In the genomic region with DNA sequence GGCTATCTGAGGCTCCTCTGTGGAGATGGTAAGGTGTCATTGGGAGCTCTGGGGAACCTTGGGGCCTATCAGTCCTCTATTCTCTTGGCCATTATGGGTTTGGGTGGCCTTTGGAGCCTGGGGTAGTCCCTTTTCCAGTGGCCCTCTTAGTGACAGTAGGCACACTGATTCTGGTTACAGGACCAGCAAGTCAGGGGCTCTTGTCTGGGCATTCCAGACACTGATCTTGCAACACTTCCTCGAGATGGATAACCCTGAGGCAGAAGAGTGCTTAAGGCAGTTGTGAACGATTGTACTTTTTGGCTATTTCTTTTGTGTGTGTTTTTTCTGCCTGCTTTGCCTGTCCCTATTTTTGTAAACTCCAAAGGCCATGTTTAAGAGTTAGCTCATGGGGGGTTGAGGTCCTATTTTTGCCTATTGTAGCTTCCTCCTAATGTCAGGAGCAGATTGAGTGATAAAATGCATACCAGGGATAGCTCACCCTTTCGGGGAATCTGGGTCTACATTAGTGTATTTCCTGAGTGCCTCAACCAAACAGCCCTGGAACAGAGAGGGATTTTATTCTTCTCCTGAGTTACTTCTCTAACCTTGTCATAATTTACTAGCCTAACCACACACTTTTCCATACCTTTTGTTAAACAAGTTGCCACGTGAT, we compare ENCODE assay signal across 2 cellular contexts.
TF ChIP-seq lines count a peak whose summit lies in the region.

No MANE protein-coding gene starts in this region.

TF ChIP-seq in SK-N-SH, 30 proteins besides CTCF, POLR2A, EP300 and RAD21 (continued from another document):
- TF ChIP-seq EZH2phosphoT487 (IDR thresholded peaks at IDR 0.05; ENCODE audit: borderline replicate concordance, low read depth) (no peak), TAF1 (IDR thresholded peaks at IDR 0.05; ENCODE audit: borderline replicate concordance, low read depth, low read length) (no peak), NFIC (IDR thresholded peaks at IDR 0.05; ENCODE audit: borderline replicate concordance) (no peak)
TF ChIP-seq in SK-N-SH: peak in this region for 1.

TF ChIP-seq in SK-N-SH treated with all-trans-retinoic acid at 6 μM for 48 hours, 23 proteins besides CTCF, POLR2A, EP300 and RAD21 (continued from another document):
- TF ChIP-seq, protein P1, sequence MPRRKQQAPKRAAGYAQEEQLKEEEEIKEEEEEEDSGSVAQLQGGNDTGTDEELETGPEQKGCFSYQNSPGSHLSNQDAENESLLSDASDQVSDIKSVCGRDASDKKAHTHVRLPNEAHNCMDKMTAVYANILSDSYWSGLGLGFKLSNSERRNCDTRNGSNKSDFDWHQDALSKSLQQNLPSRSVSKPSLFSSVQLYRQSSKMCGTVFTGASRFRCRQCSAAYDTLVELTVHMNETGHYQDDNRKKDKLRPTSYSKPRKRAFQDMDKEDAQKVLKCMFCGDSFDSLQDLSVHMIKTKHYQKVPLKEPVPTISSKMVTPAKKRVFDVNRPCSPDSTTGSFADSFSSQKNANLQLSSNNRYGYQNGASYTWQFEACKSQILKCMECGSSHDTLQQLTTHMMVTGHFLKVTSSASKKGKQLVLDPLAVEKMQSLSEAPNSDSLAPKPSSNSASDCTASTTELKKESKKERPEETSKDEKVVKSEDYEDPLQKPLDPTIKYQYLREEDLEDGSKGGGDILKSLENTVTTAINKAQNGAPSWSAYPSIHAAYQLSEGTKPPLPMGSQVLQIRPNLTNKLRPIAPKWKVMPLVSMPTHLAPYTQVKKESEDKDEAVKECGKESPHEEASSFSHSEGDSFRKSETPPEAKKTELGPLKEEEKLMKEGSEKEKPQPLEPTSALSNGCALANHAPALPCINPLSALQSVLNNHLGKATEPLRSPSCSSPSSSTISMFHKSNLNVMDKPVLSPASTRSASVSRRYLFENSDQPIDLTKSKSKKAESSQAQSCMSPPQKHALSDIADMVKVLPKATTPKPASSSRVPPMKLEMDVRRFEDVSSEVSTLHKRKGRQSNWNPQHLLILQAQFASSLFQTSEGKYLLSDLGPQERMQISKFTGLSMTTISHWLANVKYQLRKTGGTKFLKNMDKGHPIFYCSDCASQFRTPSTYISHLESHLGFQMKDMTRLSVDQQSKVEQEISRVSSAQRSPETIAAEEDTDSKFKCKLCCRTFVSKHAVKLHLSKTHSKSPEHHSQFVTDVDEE (CRISPR knock-in tag; IDR thresholded peaks at IDR 0.05), result no peak
- TF ChIP-seq BACH2 (CRISPR knock-in tag; IDR thresholded peaks at IDR 0.05; ENCODE audit: borderline replicate concordance), result no peak
- TF ChIP-seq, protein P2, sequence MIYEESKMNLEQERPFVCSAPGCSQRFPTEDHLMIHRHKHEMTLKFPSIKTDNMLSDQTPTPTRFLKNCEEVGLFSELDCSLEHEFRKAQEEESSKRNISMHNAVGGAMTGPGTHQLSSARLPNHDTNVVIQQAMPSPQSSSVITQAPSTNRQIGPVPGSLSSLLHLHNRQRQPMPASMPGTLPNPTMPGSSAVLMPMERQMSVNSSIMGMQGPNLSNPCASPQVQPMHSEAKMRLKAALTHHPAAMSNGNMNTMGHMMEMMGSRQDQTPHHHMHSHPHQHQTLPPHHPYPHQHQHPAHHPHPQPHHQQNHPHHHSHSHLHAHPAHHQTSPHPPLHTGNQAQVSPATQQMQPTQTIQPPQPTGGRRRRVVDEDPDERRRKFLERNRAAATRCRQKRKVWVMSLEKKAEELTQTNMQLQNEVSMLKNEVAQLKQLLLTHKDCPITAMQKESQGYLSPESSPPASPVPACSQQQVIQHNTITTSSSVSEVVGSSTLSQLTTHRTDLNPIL (CRISPR knock-in tag; IDR thresholded peaks at IDR 0.05; ENCODE audit: low read depth), result no peak
- no peak for TF ChIP-seq ESRRG (CRISPR knock-in tag; IDR thresholded peaks at IDR 0.05)
- TF ChIP-seq ISL1 (CRISPR knock-in tag; IDR thresholded peaks at IDR 0.05), result no peak
- TF ChIP-seq SNAI2 (CRISPR knock-in tag; IDR thresholded peaks at IDR 0.05), result no peak
- no peak for TF ChIP-seq ZC3H10 (CRISPR knock-in tag; IDR thresholded peaks at IDR 0.05)
- no peak for TF ChIP-seq ZNF565 (CRISPR knock-in tag; conservative IDR thresholded peaks at IDR 0.05; ENCODE audit: low read depth)
- TF ChIP-seq CSDC2 (CRISPR knock-in tag; IDR thresholded peaks at IDR 0.05), result no peak
